ENCODE assay signal across 12 cellular contexts in the genomic region with DNA sequence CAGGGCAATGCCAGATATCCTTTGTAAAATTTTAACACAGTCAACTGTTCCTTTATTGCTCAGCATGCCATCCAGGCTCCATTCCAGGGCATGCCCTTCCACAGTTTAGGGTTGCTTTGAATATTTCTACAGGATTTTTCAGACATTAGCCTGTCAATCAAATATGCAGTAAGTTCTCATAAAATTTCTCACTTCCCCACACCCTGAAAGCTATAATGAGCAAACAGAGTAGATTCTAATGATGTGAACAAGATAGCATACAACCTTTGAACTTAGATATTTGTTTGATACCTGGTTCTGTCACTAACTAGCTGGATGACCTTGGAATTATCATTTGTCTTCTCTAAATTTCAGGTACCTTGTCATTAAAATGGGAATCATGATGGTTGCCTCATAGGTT.
"Had no signal": no experiment of that assay in that cellular context is flagged by ENCODE, and none has a peak within 500 bp of the region (broad histone marks: within the 10 kb centered on the region; RNA-seq: fewer than 3 reads in every experiment).

No MANE protein-coding gene starts in this region.

- H3K9me3 ChIP-seq: lower lobe of right lung, suprapubic skin had no signal

- H3K27me3 ChIP-seq: suprapubic skin had no signal

- H3K36me3 ChIP-seq: lower lobe of right lung, suprapubic skin had no signal

- ATAC-seq: lower lobe of right lung had no signal

- H3K4me1 ChIP-seq: lower lobe of right lung, suprapubic skin had no signal

- H3K4me3 ChIP-seq: lower lobe of right lung, suprapubic skin had no signal

- H3K27ac ChIP-seq: lower lobe of right lung, suprapubic skin had no signal

- FAIRE-seq: endothelial cell of umbilical vein had no signal

- DNase-seq: activated CD4-positive, alpha-beta T cell treated with anti-CD3 and anti-CD28 coated beads, Interleukin-2, amount 10 ng/mL, durations not matched to agents 7 days and 5 days; activated naive CD8-positive, alpha-beta T cell treated with anti-CD3 and anti-CD28 coated beads, Interleukin-2, amount 10 ng/mL, durations not matched to agents 7 days and 5 days; cortex of kidney; effector CD8-positive, alpha-beta T cell; foreskin fibroblast; lower lobe of right lung; nephron progenitor cell; occipital lobe; stimulated activated CD4-positive, alpha-beta T cell treated with anti-CD3 and anti-CD28 coated beads, Interleukin-4, amount 100 ng/mL, for 4 hours; stimulated activated CD8-positive, alpha-beta memory T cell treated with anti-CD3 and anti-CD28 coated beads, Interleukin-4, amount 100 ng/mL, for 48 hours had no signal
